In the genomic region with DNA sequence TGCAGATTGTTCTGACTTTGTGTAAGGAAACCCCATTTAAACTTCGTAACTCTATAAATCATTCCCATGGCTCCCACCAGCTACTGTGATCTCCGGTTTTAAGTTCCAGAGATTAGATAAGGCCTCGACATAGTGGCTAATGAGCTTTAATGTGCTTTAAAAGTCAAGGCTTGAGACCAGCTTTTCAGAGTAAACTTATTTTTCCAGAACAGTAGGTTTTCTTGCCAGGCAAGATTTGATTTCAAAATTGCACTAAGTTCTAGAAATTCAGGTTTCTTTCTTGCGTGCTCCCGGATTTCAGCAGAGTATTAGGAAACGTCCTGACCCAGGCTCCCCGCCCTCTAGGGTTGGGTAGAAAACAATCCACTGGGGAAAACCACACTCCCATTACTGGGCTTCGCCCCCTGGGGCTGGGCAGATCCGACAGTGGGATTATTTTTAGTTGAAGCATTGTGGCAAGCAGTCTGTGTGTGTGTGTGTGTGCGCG, we compare ENCODE assay signal across 16 cellular contexts. TPM values are rescaled to one million over a fixed set of nuclear protein-coding genes. Genes with fewer than 3 reads are reported as not detected.
DNase-seq lines count a peak whose midpoint lies in the region; ATAC-seq and TF ChIP-seq lines count a peak whose summit lies in the region.
"Had no signal": no experiment of that assay in that cellular context is flagged by ENCODE, and none has a peak within 500 bp of the region (broad histone marks: within the 10 kb centered on the region; RNA-seq: fewer than 3 reads in every experiment).

No MANE protein-coding gene starts in this region.

- no peak for TF ChIP-seq EP300 in suprapubic skin (IDR thresholded peaks at IDR 0.05)

- H3K27ac ChIP-seq in A673 (ENCODE audit: low read depth, low read length, poor library complexity, severe bottlenecking) (no peak overlapping the region), PC-9 (peak overlapping the region; percentile 62), esophagus (ENCODE audit: low read depth in 2 of 2, low read length in 1 of 2) (peak overlapping the region; percentile 23 to 85), neutrophil (peak overlapping the region; percentile 61), suprapubic skin (no peak overlapping the region)
- H3K27ac ChIP-seq: SJSA1 had no signal

- H3K4me3 ChIP-seq in A673 (ENCODE audit: low read depth, low read length, poor library complexity, severe bottlenecking) (no peak overlapping the region), PC-9 (no peak overlapping the region), esophagus (ENCODE audit: low read depth in 1 of 2, low read length in 2 of 2) (no peak overlapping the region), neutrophil (ENCODE audit: low read depth in 1 of 2, low read length in 1 of 2) (no peak overlapping the region), suprapubic skin (no peak overlapping the region)
- H3K4me3 ChIP-seq: HAP-1, SJSA1 had no signal

- H3K36me3 ChIP-seq in A673 (ENCODE audit: insufficient read depth, low read length, poor library complexity, severe bottlenecking) (no peaks in the 10 kb centered on the region), PC-9 (ENCODE audit: low read depth) (no peaks in the 10 kb centered on the region), esophagus (ENCODE audit: control insufficient read depth in 2 of 2, insufficient read depth in 2 of 2, low read length in 1 of 2) (peaks cover 0 to 2% of the 10 kb centered on the region in 2 donors), neutrophil (no peaks in the 10 kb centered on the region), suprapubic skin (no peaks in the 10 kb centered on the region)
- H3K36me3 ChIP-seq: HAP-1, SJSA1 had no signal

- BruUV-seq in A673 (replicated peaks; lab: Mats Ljungman, UMichigan) (no TSS peak), PC-9 (replicated peaks; lab: Mats Ljungman, UMichigan) (no TSS peak)

- H3K4me2 ChIP-seq in PC-9 = peak overlapping the region; percentile 57

- H3K9me2 ChIP-seq in PC-9 (ENCODE audit: insufficient read depth) = no peaks in the 10 kb centered on the region

- CTCF ChIA-PET in A673 (lab: Charles Lee) (no interaction called here), PC-9 (lab: Charles Lee) (interaction anchor here (0.8 to 1.6 kb wide), 2 partner anchors 111 to 285 kb away, joined by 19 to 26 read pairs; no protein-coding TSS in a partner anchor)

- DNase-seq in A673 (ENCODE audit: low spot score) (peak; percentile 57), PC-9 (peak; percentile 29 to 79), suprapubic skin (ENCODE audit: low spot score in 2 of 2) (no peak), superior temporal gyrus (ENCODE audit: extremely low spot score) (no peak), SKM-1 treated with dmso at 0.1 percent for 144 hours (lab: John Stamatoyannopoulos, UW; ENCODE audit: unreplicated experiment) (no peak)
- DNase-seq: activated CD8-positive, alpha-beta T cell treated with anti-CD3 and anti-CD28 coated beads for 36 hours; mesenchymal stem cell; NCI-H1092; NCI-H2171; nucleus accumbens; small intestine had no signal

- H3K79me2 ChIP-seq in PC-9 (ENCODE audit: low read depth) = no peaks in the 10 kb centered on the region

- H3K9me3 ChIP-seq in A673 (ENCODE audit: low read depth, low read length, poor library complexity, severe bottlenecking) (no peaks in the 10 kb centered on the region), PC-9 (ENCODE audit: insufficient read depth, low read depth) (no peaks in the 10 kb centered on the region), esophagus (ENCODE audit: control insufficient read depth in 2 of 2, insufficient read depth in 1 of 2, low read depth in 1 of 2, low read length in 1 of 2) (no peaks in the 10 kb centered on the region), neutrophil (no peaks in the 10 kb centered on the region), suprapubic skin (no peaks in the 10 kb centered on the region)
- H3K9me3 ChIP-seq: HAP-1, SJSA1 had no signal

- TF ChIP-seq CTCF in A673 (conservative IDR thresholded peaks at IDR 0.05; ENCODE audit: low read depth, low read length) (no peak), PC-9 (conservative IDR thresholded peaks at IDR 0.05) (no peak), neutrophil (IDR thresholded peaks at IDR 0.05) (no peak), suprapubic skin (IDR thresholded peaks at IDR 0.05) (no peak)

- H3F3A ChIP-seq in PC-9 (ENCODE audit: insufficient read depth, low read depth) = peaks cover 9% of the 10 kb centered on the region; the same call in 1 of the 2 replicates

- ATAC-seq in HG03175 (IDR thresholded peaks at IDR 0.05; ENCODE audit: unreplicated experiment) = no peak
- ATAC-seq: activated CD8-positive, alpha-beta T cell treated with anti-CD3 and anti-CD28 coated beads for 36 hours had no signal

- H3K4me1 ChIP-seq in A673 (ENCODE audit: insufficient read depth, low read length, poor library complexity, severe bottlenecking) (peaks cover 14% of the 10 kb centered on the region), PC-9 (replicated peaks; ENCODE audit: insufficient read depth) (peaks cover 17% of the 10 kb centered on the region), esophagus (ENCODE audit: control insufficient read depth in 2 of 2, insufficient read depth in 2 of 2, low read length in 1 of 2) (peaks cover 0 to 2% of the 10 kb centered on the region in 2 donors), neutrophil (ENCODE audit: control insufficient read depth in 1 of 2, insufficient read depth in 1 of 2, low read depth in 1 of 2, low read length in 1 of 2) (peaks cover 12 to 19% of the 10 kb centered on the region in 2 experiments), suprapubic skin (no peaks in the 10 kb centered on the region)
- H3K4me1 ChIP-seq: SJSA1 had no signal

- 49 to 55% methylated on average over 11 of the region's 11 CpGs for WGBS in esophagus, 2 donors
- WGBS in suprapubic skin = 48% methylated on average over 11 of the region's 11 CpGs

- no peaks in the 10 kb centered on the region for H3K27me3 ChIP-seq in A673 (replicated peaks; ENCODE audit: insufficient read depth, low read depth, low read length, poor library complexity)
- H3K27me3 ChIP-seq in PC-9 (ENCODE audit: insufficient read depth, low read depth) = no peaks in the 10 kb centered on the region
- no peaks in the 10 kb centered on the region for H3K27me3 ChIP-seq in esophagus (ENCODE audit: control insufficient read depth in 1 of 2, insufficient read depth in 2 of 2, low read length in 2 of 2)
- no peaks in the 10 kb centered on the region for H3K27me3 ChIP-seq in neutrophil
- H3K27me3 ChIP-seq in suprapubic skin = no peaks in the 10 kb centered on the region
- H3K27me3 ChIP-seq: SJSA1 had no signal

- intact Hi-C loops in A673 (cut with micrococcal nuclease; ENCODE audit: unreplicated experiment) = no loop called here
- intact Hi-C loops in PC-9 (cut with micrococcal nuclease; ENCODE audit: unreplicated experiment) = loop anchor here (10.0 kb wide), 1 partner anchor 68 kb away; no protein-coding TSS in a partner anchor

- H4K20me1 ChIP-seq in PC-9 (ENCODE audit: insufficient read depth) = no peaks in the 10 kb centered on the region

- POLR2A ChIA-PET in A673 (lab: Charles Lee; ENCODE audit: low non-redundant PET) = no interaction called here
- POLR2A ChIA-PET in PC-9 (lab: Charles Lee; ENCODE audit: unreplicated experiment) = no interaction called here

- no peak for TF ChIP-seq POLR2A in suprapubic skin (IDR thresholded peaks at IDR 0.05)

- H2AFZ ChIP-seq in PC-9 = peak overlapping the region; percentile 37; the same call in 1 of the 2 replicates

RNA-seq across cellular contexts. Expression of gene CRYL1, which starts 43.3 kb away (rescaled TPM):
- 5.9 and 9.9 TPM in 2 replicates for total RNA-seq in A673 (2021)
- 8.4 and 8.7 TPM in 2 replicates for total RNA-seq in PC-9 (2021)
- 10 to 100 TPM; 12.6 to 21.6 TPM for polyA plus RNA-seq in esophagus
- 10 to 100 TPM; 15.9 to 20.1 (median 18.4) TPM for total RNA-seq in suprapubic skin

Comparison
In these comparisons a context has a peak if more than half of its experiments do, and no peak if none do; other contexts are left out.
1. DNase-seq: peak in A673 (single experiment) and PC-9 (2 of 2); none in suprapubic skin (0 of 2), superior temporal gyrus (single experiment) and SKM-1 treated with dmso at 0.1 percent for 144 hours (single experiment).
2. H3K27ac ChIP-seq: peak in PC-9 (single experiment), esophagus (2 of 2) and neutrophil (single experiment); none in A673 (single experiment) and suprapubic skin (single experiment).